In genomic region chr19:17605761-17606745, GRCh38 we compare ENCODE assay signal across 8 cellular contexts. TPM values are rescaled to one million over a fixed set of nuclear protein-coding genes. Genes with fewer than 3 reads are reported as not detected.
A peak's percentile ranks its signal among the peaks of the same experiment; 100 is the strongest.
DNase-seq lines count a peak whose midpoint lies in the region; ATAC-seq and TF ChIP-seq lines count a peak whose summit lies in the region.

No MANE protein-coding gene starts in this region.

- H3K4me3 Mint-ChIP-seq in HFFc6 (no peak overlapping the region; the same call in 1 of the 2 replicates), activated B cell treated with CpG ODN at 0.5 μM for 24 hours (peak overlapping the region; percentile 83)
- peak overlapping the region; percentile 79 for H3K4me3 Mint-ChIP-seq in central memory CD8-positive, alpha-beta T cell

- H3K36me3 Mint-ChIP-seq in HFFc6 (ENCODE audit: low read depth) (no peaks in the 10 kb centered on the region), activated B cell treated with CpG ODN at 0.5 μM for 24 hours (ENCODE audit: low read depth) (no peaks in the 10 kb centered on the region)
- peaks cover 1% of the 10 kb centered on the region for H3K36me3 Mint-ChIP-seq in central memory CD8-positive, alpha-beta T cell (ENCODE audit: insufficient read depth)

- peak; percentile 43 for TF ChIP-seq CTCF in GM06990 (IDR thresholded peaks at IDR 0.05; ENCODE audit: insufficient read depth, low read length, poor library complexity, severe bottlenecking)
- TF ChIP-seq CTCF in HFFc6 (IDR thresholded peaks at IDR 0.05), result peak; percentile 82
- TF ChIP-seq CTCF in activated B cell treated with CpG ODN at 0.5 μM for 24 hours (IDR thresholded peaks at IDR 0.05), result no peak

- peak overlapping the region; percentile 57 for H3K4me3 ChIP-seq in GM06990 (replicated peaks; ENCODE audit: low read depth, low read length)

- H3K27me3 ChIP-seq in GM06990 (replicated peaks; ENCODE audit: control insufficient read depth, insufficient read depth, low read length), result no peaks in the 10 kb centered on the region

- no peaks in the 10 kb centered on the region for H3K36me3 ChIP-seq in GM06990 (ENCODE audit: control insufficient read depth, insufficient read depth, low read length)

- POLR2A ChIA-PET in activated B cell treated with CpG ODN at 0.5 μM for 24 hours (lab: Charles Lee), result interaction anchor here (0.6 to 2.4 kb wide), 9 partner anchors 15 to 327 kb away, joined by 3 to 8 read pairs (median 4); partner anchors contain the start of genes CCDC124 and RPL18A

- H3K27ac Mint-ChIP-seq in HFFc6 (no peak overlapping the region), activated B cell treated with CpG ODN at 0.5 μM for 24 hours (peak overlapping the region; percentile 69)
- peak overlapping the region; percentile 22 for H3K27ac Mint-ChIP-seq in central memory CD8-positive, alpha-beta T cell (ENCODE audit: low read depth)

- ATAC-seq in activated B cell treated with CpG ODN at 0.5 μM for 24 hours (ENCODE audit: low read depth) (peak; percentile 92), HG02938 (IDR thresholded peaks at IDR 0.05; ENCODE audit: unreplicated experiment) (no peak)
- ATAC-seq in central memory CD8-positive, alpha-beta T cell (replicated peaks; ENCODE audit: extremely low read depth, poor library complexity, severe bottlenecking), result peak; percentile 89

- 0 out of 2 replicates have a peak, but pooled peaks cover 5% of the 10 kb centered on the region for H3K4me1 Mint-ChIP-seq in HFFc6 (ENCODE audit: low read depth)
- peaks cover 15% of the 10 kb centered on the region for H3K4me1 Mint-ChIP-seq in activated B cell treated with CpG ODN at 0.5 μM for 24 hours
- H3K4me1 Mint-ChIP-seq in central memory CD8-positive, alpha-beta T cell, result peaks cover 11% of the 10 kb centered on the region

- DNase-seq in GM06990 (ENCODE audit: extremely low read depth, insufficient read length) (peak; percentile 92), HFFc6 (no peak), NCI-H1092 treated with DMSO at 0.1 percent for 48 hours (lab: John Stamatoyannopoulos, UW) (peak; percentile 64), activated B cell treated with CpG ODN at 0.5 μM for 24 hours (peak; percentile 80), kidney tubule cell (ENCODE audit: low spot score) (peak; percentile 68)
- DNase-seq in central memory CD8-positive, alpha-beta T cell (ENCODE audit: low spot score in 2 of 2), result peak; percentile 63 to 73
- peak; percentile 77 to 79 for DNase-seq in stimulated activated CD4-positive, alpha-beta T cell treated with anti-CD3 and anti-CD28 coated beads, Interleukin-1b, Interleukin-23, amount 100 ng/mL, for 4 hours (ENCODE audit: low read depth in 2 of 2)

- H3K9me3 Mint-ChIP-seq in HFFc6, result no peaks in the 10 kb centered on the region
- no peaks in the 10 kb centered on the region for H3K9me3 Mint-ChIP-seq in activated B cell treated with CpG ODN at 0.5 μM for 24 hours
- no peaks in the 10 kb centered on the region for H3K9me3 Mint-ChIP-seq in central memory CD8-positive, alpha-beta T cell

- intact Hi-C loops in activated B cell treated with CpG ODN at 0.5 μM for 24 hours (cut with micrococcal nuclease), result loop anchor here (1.0 to 2.0 kb wide), 4 partner anchors 161 to 327 kb away; partner anchors contain the start of gene CCDC124

- H3K27me3 Mint-ChIP-seq in HFFc6 (ENCODE audit: insufficient read depth) (peaks cover 22% of the 10 kb centered on the region), activated B cell treated with CpG ODN at 0.5 μM for 24 hours (peaks cover 30% of the 10 kb centered on the region)
- peaks cover 59% of the 10 kb centered on the region for H3K27me3 Mint-ChIP-seq in central memory CD8-positive, alpha-beta T cell

- CTCF ChIA-PET in activated B cell treated with CpG ODN at 0.5 μM for 24 hours (lab: Charles Lee), result interaction anchor here (0.7 to 3.1 kb wide), 9 partner anchors 95 to 253 kb away, joined by 3 to 10 read pairs (median 4); partner anchors contain the start of genes PGLS and RPL18A

RNA-seq across cellular contexts. Expression of gene COLGALT1, which starts 50.6 kb away (rescaled TPM):
- 100 to 1,000 TPM; 102 to 115 (median 106) TPM for total RNA-seq in HFFc6 (2021; fragmentation: NEBNext Ultra II Directional; extraction: Animal tissue kit (Norgen Biotek cat#: 25700))
- total RNA-seq in activated B cell treated with CpG ODN at 0.5 μM for 24 hours, result 69.2 and 80.3 TPM in 2 replicates
